Comparison of ENCODE assay signal across 13 cellular contexts in the genomic region with DNA sequence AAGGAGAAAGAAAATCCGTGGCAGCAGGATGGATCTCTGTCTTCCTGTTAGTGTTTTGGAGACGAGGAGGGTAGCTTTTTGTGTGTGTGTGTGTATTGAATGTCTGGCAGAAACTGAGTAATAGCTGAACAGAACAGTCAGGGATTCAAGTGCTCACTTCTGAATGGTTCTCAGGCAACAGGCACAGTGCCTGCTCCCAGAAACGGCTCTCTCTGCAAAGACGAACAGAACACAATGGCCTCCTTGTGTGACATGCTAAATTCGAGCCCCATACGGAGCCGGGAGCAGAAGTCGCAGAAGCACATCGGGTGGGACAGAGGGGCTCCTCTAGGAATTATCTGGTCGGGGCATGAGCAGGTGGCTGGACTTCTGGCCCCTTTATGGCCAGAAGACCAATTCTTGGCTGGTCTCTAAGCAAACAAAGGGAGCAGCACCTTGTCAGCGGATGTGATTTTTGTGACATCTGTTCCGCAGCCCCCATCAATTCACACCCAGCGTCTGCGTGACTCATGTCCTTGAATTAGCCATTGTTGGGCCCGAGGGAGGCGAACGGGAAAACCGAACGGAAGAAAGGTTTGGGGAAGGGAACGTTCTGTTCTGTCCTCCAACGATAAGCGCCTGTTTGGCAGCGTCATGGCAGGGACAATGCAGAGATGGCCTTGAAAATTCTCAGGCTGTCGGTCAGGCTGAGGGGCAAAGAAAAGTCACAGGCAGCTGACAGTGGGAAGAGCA. TPM values are rescaled to one million over a fixed set of nuclear protein-coding genes. Genes with fewer than 3 reads are reported as not detected.
A peak's percentile ranks its signal among the peaks of the same experiment; 100 is the strongest.
DNase-seq lines count a peak whose midpoint lies in the region; ATAC-seq, FAIRE-seq and TF ChIP-seq lines count a peak whose summit lies in the region.
"Had no signal": no experiment of that assay in that cellular context is flagged by ENCODE, and none has a peak within 500 bp of the region (broad histone marks: within the 10 kb centered on the region; RNA-seq: fewer than 3 reads in every experiment).

No MANE protein-coding gene starts in this region.

- H3K4me1 ChIP-seq in Panc1 (ENCODE audit: control insufficient read depth, insufficient read depth, low read length) (no peaks in the 10 kb centered on the region), pancreas (peaks cover 0 to 4% (median 0%) of the 10 kb centered on the region in 3 donors), thyroid gland (no peaks in the 10 kb centered on the region)
- H3K4me1 ChIP-seq: BLaER1 treated with 17β-estradiol and CSF1 and Interleukin-3, amounts not matched to agents 10 nM and 100 nM; parathyroid adenoma had no signal

- H3K27ac ChIP-seq in Panc1 (ENCODE audit: low read length) (no peak overlapping the region), pancreas (peak overlapping the region in 1 of 4 donors; percentile 22), thyroid gland (no peak overlapping the region)
- H3K27ac ChIP-seq: BLaER1 treated with 17β-estradiol and CSF1 and Interleukin-3, amounts not matched to agents 10 nM and 100 nM; epithelial cell of prostate; parathyroid adenoma had no signal

- H3K36me3 ChIP-seq in Panc1 (ENCODE audit: control insufficient read depth, insufficient read depth, low read length) (no peaks in the 10 kb centered on the region), pancreas (no peaks in the 10 kb centered on the region), thyroid gland (no peaks in the 10 kb centered on the region)
- H3K36me3 ChIP-seq: BLaER1 treated with 17β-estradiol and CSF1 and Interleukin-3, amounts not matched to agents 10 nM and 100 nM had no signal

- POLR2A ChIA-PET in Panc1 (lab: Charles Lee) = interaction anchor here (0.6 kb wide), 1 partner anchor 64 kb away, joined by 7 read pairs; no protein-coding TSS in a partner anchor

- in situ Hi-C loops in Panc1 (cut with HindIII; ENCODE audit: low pct_unique_long_range_greater_than_20kb, low sequenced_read_pairs) = no loop called here

- H3K27me3 ChIP-seq in Panc1 (ENCODE audit: control insufficient read depth, insufficient read depth, low read length) (no peaks in the 10 kb centered on the region), pancreas (no peaks in the 10 kb centered on the region), thyroid gland (no peaks in the 10 kb centered on the region)
- H3K27me3 ChIP-seq: BLaER1 treated with 17β-estradiol and CSF1 and Interleukin-3, amounts not matched to agents 10 nM and 100 nM had no signal

- no peaks in the 10 kb centered on the region for H3K9me3 ChIP-seq in Panc1 (ENCODE audit: control insufficient read depth, insufficient read depth, low read depth, low read length)
- no peaks in the 10 kb centered on the region for H3K9me3 ChIP-seq in pancreas
- no peaks in the 10 kb centered on the region for H3K9me3 ChIP-seq in thyroid gland

- H3K4me3 ChIP-seq in Panc1 (ENCODE audit: low read depth in 2 of 2, low read length in 2 of 2) (peak overlapping the region in 1 of 2 experiments; percentile 33; a peak in 2 of 4 replicates), pancreas (no peak overlapping the region), thyroid gland (replicated peaks in 1 of 3) (no peak overlapping the region)
- H3K4me3 ChIP-seq: BLaER1 treated with 17β-estradiol and CSF1 and Interleukin-3, amounts not matched to agents 10 nM and 100 nM had no signal

- no TSS peak for BruUV-seq in Panc1 (replicated peaks; lab: Mats Ljungman, UMichigan)

- no peak for TF ChIP-seq POLR2A in thyroid gland (IDR thresholded peaks at IDR 0.05)

- 23 to 27% methylated on average over 24 of the region's 24 CpGs for WGBS in pancreas, 2 donors
- 62 to 63% methylated on average over 24 of the region's 24 CpGs for WGBS in thyroid gland, 2 donors

- TF ChIP-seq CTCF in Panc1 (IDR thresholded peaks at IDR 0.05) (no peak), pancreas (IDR thresholded peaks at IDR 0.05) (no peak), thyroid gland (IDR thresholded peaks at IDR 0.05) (no peak)

- ATAC-seq in Panc1 = peak; percentile 81
- peak; percentile 56 to 89 (median 72) for ATAC-seq in pancreas
- ATAC-seq in HG03457 (IDR thresholded peaks at IDR 0.05; ENCODE audit: unreplicated experiment) = no peak
- no peak for ATAC-seq in GM19467 (IDR thresholded peaks at IDR 0.05; ENCODE audit: unreplicated experiment)

- CTCF ChIA-PET in Panc1 (lab: Charles Lee) = no interaction called here

- intact Hi-C loops in Panc1 (cut with micrococcal nuclease; ENCODE audit: unreplicated experiment) = no loop called here
- intact Hi-C loops in pancreas (cut with DNase I) = no loop called here
- intact Hi-C loops in thyroid gland (cut with DNase I) = no loop called here

- DNase-seq in Daoy (ENCODE audit: low read depth) (peak; percentile 59), Panc1 (ENCODE audit: low read depth, low spot score) (no peak), frontal cortex (ENCODE audit: low spot score in 2 of 2) (peak; percentile 46 to 59), pancreas (peak in 3 of 6 donors; percentile 33 to 56 (median 55)), OCI-M2 (lab: John Stamatoyannopoulos, UW; ENCODE audit: unreplicated experiment) (no peak), thyroid gland (no peak)
- DNase-seq: activated CD8-positive, alpha-beta memory T cell treated with anti-CD3 and anti-CD28 coated beads for 24 hours had no signal

- FAIRE-seq in frontal cortex (lab: Jason Lieb, UNC) (peak; percentile 79), pancreas (lab: Jason Lieb, UNC) (no peak)

RNA-seq across cellular contexts. Expression of a gene that starts 47.3 kb away (rescaled TPM):
- total RNA-seq in Daoy (2014; rRNA removed; shearing (Covaris generic)) = 4.5 and 8.0 TPM in 2 replicates
- total RNA-seq in Panc1 (2021; ENCODE audit: unreplicated experiment) (0.15 TPM), frontal cortex (6.5 TPM), pancreas (10 to 100 TPM in 5 of 6 donors, 1 to 10 TPM in 1; 7.2 to 29.9 (median 17.2) TPM), thyroid gland (1 to 10 TPM; 2.3 to 4.8 (median 3.6) TPM)
- not detected for polyA plus RNA-seq in Panc1 (2012; ENCODE audit: insufficient read length)
- polyA plus RNA-seq in pancreas = 10 to 100 TPM in 1 of 2 donors, 1 to 10 TPM in 1; 6.5 to 47.7 TPM
- total RNA-seq: T-helper 1 cell treated with Interleukin-12 subunit alpha and Interleukin-12 subunit beta and Interleukin-4 antibody, amounts not matched to agents 30 ng/mL and 1 ng/mL, for 36 hours had no signal

Comparison
In these comparisons a context has a peak if more than half of its experiments do, and no peak if none do; other contexts are left out.
1. DNase-seq: peak in Daoy (single experiment) and frontal cortex (2 of 2); none in Panc1 (single experiment), OCI-M2 (single experiment) and thyroid gland (0 of 2).
2. ATAC-seq: peak in Panc1 (single experiment) and pancreas (4 of 4); none in HG03457 (single experiment) and GM19467 (single experiment).